In genomic region chr3:82802501-82802900, GRCh38 we compare ENCODE assay signal across 17 cellular contexts.
"Had no signal": no experiment of that assay in that cellular context is flagged by ENCODE, and none has a peak within 500 bp of the region (broad histone marks: within the 10 kb centered on the region; RNA-seq: fewer than 3 reads in every experiment).

No MANE protein-coding gene starts in this region.

- H3K36me3 ChIP-seq: esophagus squamous epithelium, neutrophil, right lobe of liver, tibial artery, upper lobe of left lung, vagina had no signal

- H3K36me3 Mint-ChIP-seq: naive thymus-derived CD4-positive, alpha-beta T cell; stimulated activated memory B cell treated with anti-CD40 and anti-IgM and Interleukin-4, amounts not matched to agents 10 μg/mL and 1 μg/mL and 100 μg/mL, for 72 hours had no signal

- H3K9me3 ChIP-seq: esophagus squamous epithelium, neutrophil, psoas muscle, right lobe of liver, tibial artery, upper lobe of left lung, vagina had no signal

- H3K27me3 ChIP-seq: esophagus squamous epithelium, neutrophil, right lobe of liver, tibial artery, upper lobe of left lung, vagina had no signal

- H3K4me3 ChIP-seq: esophagus squamous epithelium, psoas muscle, right lobe of liver, tibial artery, upper lobe of left lung, vagina had no signal

- H3K27me3 Mint-ChIP-seq: naive thymus-derived CD4-positive, alpha-beta T cell; stimulated activated memory B cell treated with anti-CD40 and anti-IgM and Interleukin-4, amounts not matched to agents 10 μg/mL and 1 μg/mL and 100 μg/mL, for 72 hours; stimulated activated naive CD8-positive, alpha-beta T cell treated with anti-CD3 and anti-CD28 coated beads, Interleukin-15, Interleukin-2, amounts not matched to agents 100 ng/mL and 50 ng/mL, for 24 hours had no signal

- H3K27ac Mint-ChIP-seq: naive thymus-derived CD4-positive, alpha-beta T cell; nephron progenitor cell; stimulated activated memory B cell treated with anti-CD40 and anti-IgM and Interleukin-4, amounts not matched to agents 10 μg/mL and 1 μg/mL and 100 μg/mL, for 72 hours; stimulated activated naive CD8-positive, alpha-beta T cell treated with anti-CD3 and anti-CD28 coated beads, Interleukin-15, Interleukin-2, amounts not matched to agents 100 ng/mL and 50 ng/mL, for 24 hours had no signal

- H3K4me1 ChIP-seq: esophagus squamous epithelium, psoas muscle, right lobe of liver, tibial artery, upper lobe of left lung, vagina had no signal

- DNase-seq: effector memory CD4-positive, alpha-beta T cell; esophagus squamous epithelium; kidney glomerular epithelial cell; naive thymus-derived CD4-positive, alpha-beta T cell; nephron progenitor cell; psoas muscle; retina; right lobe of liver; stimulated activated CD4-positive, alpha-beta T cell treated with anti-CD3 and anti-CD28 coated beads, Interleukin-4, amount 100 ng/mL, for 1 hour; stimulated activated CD8-positive, alpha-beta memory T cell treated with anti-CD3 and anti-CD28 coated beads, Interleukin-4, amount 100 ng/mL, for 48 hours; tibial artery; upper lobe of left lung had no signal

- H3K4me1 Mint-ChIP-seq: naive thymus-derived CD4-positive, alpha-beta T cell; nephron progenitor cell; stimulated activated memory B cell treated with anti-CD40 and anti-IgM and Interleukin-4, amounts not matched to agents 10 μg/mL and 1 μg/mL and 100 μg/mL, for 72 hours had no signal

- H3K4me3 Mint-ChIP-seq: naive thymus-derived CD4-positive, alpha-beta T cell; nephron progenitor cell; stimulated activated memory B cell treated with anti-CD40 and anti-IgM and Interleukin-4, amounts not matched to agents 10 μg/mL and 1 μg/mL and 100 μg/mL, for 72 hours; stimulated activated naive CD8-positive, alpha-beta T cell treated with anti-CD3 and anti-CD28 coated beads, Interleukin-15, Interleukin-2, amounts not matched to agents 100 ng/mL and 50 ng/mL, for 24 hours had no signal

- H3K9me3 Mint-ChIP-seq: nephron progenitor cell had no signal

- ATAC-seq: naive thymus-derived CD4-positive, alpha-beta T cell; psoas muscle; right lobe of liver; stimulated activated memory B cell treated with anti-CD40 and anti-IgM and Interleukin-4, amounts not matched to agents 10 μg/mL and 1 μg/mL and 100 μg/mL, for 72 hours had no signal

- H3K27ac ChIP-seq: esophagus squamous epithelium, neutrophil, psoas muscle, right lobe of liver, tibial artery, upper lobe of left lung, vagina had no signal

- FAIRE-seq: endometrium had no signal
